Comparison of ENCODE assay signal across 21 cellular contexts in genomic region chr1:115068780-115069179, GRCh38. TPM values are rescaled to one million over a fixed set of nuclear protein-coding genes. Genes with fewer than 3 reads are reported as not detected.
DNase-seq lines count a peak whose midpoint lies in the region; ATAC-seq, FAIRE-seq and TF ChIP-seq lines count a peak whose summit lies in the region.
"Had no signal": no experiment of that assay in that cellular context is flagged by ENCODE, and none has a peak within 500 bp of the region (broad histone marks: within the 10 kb centered on the region; RNA-seq: fewer than 3 reads in every experiment).

No MANE protein-coding gene starts in this region.

- TF ChIP-seq CTCF in epithelial cell of esophagus (IDR thresholded peaks at IDR 0.05; ENCODE audit: insufficient read depth, low read depth, low read length, missing control alignments) (no peak), pancreas (IDR thresholded peaks at IDR 0.05) (no peak)

- H3K4me1 ChIP-seq in pancreas, result no peaks in the 10 kb centered on the region

- FAIRE-seq in pancreas (lab: Jason Lieb, UNC), result no peak
- FAIRE-seq in H54 (lab: Jason Lieb, UNC), result no peak
- FAIRE-seq: endometrium had no signal

- intact Hi-C loops in pancreas (cut with DNase I), result no loop called here

- no peaks in the 10 kb centered on the region for H3K36me3 ChIP-seq in pancreas

- peak; percentile 62 for DNase-seq in COLO668 (lab: John Stamatoyannopoulos, UW; ENCODE audit: unreplicated experiment)
- peak; percentile 25 for DNase-seq in NCI-H1105 (lab: John Stamatoyannopoulos, UW)
- DNase-seq in epithelial cell of esophagus (ENCODE audit: low read depth), result peak; percentile 72
- peak in 5 of 6 donors; percentile 22 to 74 (median 54) for DNase-seq in pancreas
- DNase-seq in foreskin melanocyte, result no peak
- DNase-seq in H54 (ENCODE audit: insufficient read length, low spot score), result no peak
- no peak for DNase-seq in hepatic stellate cell (ENCODE audit: low spot score)
- no peak for DNase-seq in NCI-H187 treated with DMSO at 0.1 percent for 48 hours (lab: John Stamatoyannopoulos, UW)
- DNase-seq: activated CD4-positive, alpha-beta T cell treated with anti-CD3 and anti-CD28 coated beads for 4 hours; activated naive CD8-positive, alpha-beta T cell treated with anti-CD3 and anti-CD28 coated beads, Interleukin-2, amount 10 ng/mL, durations not matched to agents 7 days and 5 days; islet precursor cell; NCI-H1048; nucleus accumbens had no signal

- peak in 3 of 4 donors; percentile 56 to 73 (median 60) for ATAC-seq in pancreas

- H3K27me3 ChIP-seq in pancreas, result no peaks in the 10 kb centered on the region

- no peaks in the 10 kb centered on the region for H3K9me3 ChIP-seq in pancreas

- H3K27ac ChIP-seq in pancreas, result peak overlapping the region in 3 of 4 donors; percentile 30 to 42 (median 40)
- H3K27ac ChIP-seq: SK-N-MC had no signal

- TF ChIP-seq POLR2A in H54 (IDR thresholded peaks at IDR 0.05; ENCODE audit: low read depth, low read length), result no peak

- WGBS in pancreas, 2 donors, result 46 to 50% methylated on average over 6 of the region's 6 CpGs

- H3K4me3 ChIP-seq in epithelial cell of esophagus (ENCODE audit: low read length) (no peak overlapping the region), pancreas (no peak overlapping the region)
- H3K4me3 ChIP-seq: SK-N-MC had no signal

RNA-seq across cellular contexts. Expression of gene TSPAN2, which starts 20.5 kb away (rescaled TPM):
- 1 to 10 TPM; 1.6 to 7.2 (median 2.6) TPM for total RNA-seq in pancreas
- polyA plus RNA-seq in pancreas, result 10 to 100 TPM in 1 of 2 donors, 1 to 10 TPM in 1; 1.7 to 10.2 TPM

RNA-seq across cellular contexts. Expression of gene TSHB, which starts 39.2 kb away (rescaled TPM):
- not detected for total RNA-seq in pancreas
- not detected for polyA plus RNA-seq in pancreas
- total RNA-seq: activated naive CD8-positive, alpha-beta T cell treated with anti-CD3 and anti-CD28 coated beads, Interleukin-2, amount 10 ng/mL, durations not matched to agents 7 days and 5 days; glomerular endothelial cell; mesothelial cell of epicardium; NCI-H460; skeletal muscle tissue; ureter had no signal
- polyA plus RNA-seq: IgD-negative memory B cell had no signal

Comparison
In these comparisons a context has a peak if more than half of its experiments do, and no peak if none do; other contexts are left out.
1. DNase-seq: peak in COLO668 (single experiment), NCI-H1105 (single experiment), epithelial cell of esophagus (single experiment) and pancreas (5 of 6); none in foreskin melanocyte (single experiment), H54 (single experiment), hepatic stellate cell (single experiment) and NCI-H187 treated with DMSO at 0.1 percent for 48 hours (single experiment).